ENCODE assay signal across 1 cellular context in genomic region chr12:104407922-104408321, GRCh38.
TF ChIP-seq lines count a peak whose summit lies in the region.

No MANE protein-coding gene starts in this region.

TF ChIP-seq in HCT116, 20 proteins besides CTCF, POLR2A, EP300 and RAD21 (continued from another document):
- TF ChIP-seq, protein P1, sequence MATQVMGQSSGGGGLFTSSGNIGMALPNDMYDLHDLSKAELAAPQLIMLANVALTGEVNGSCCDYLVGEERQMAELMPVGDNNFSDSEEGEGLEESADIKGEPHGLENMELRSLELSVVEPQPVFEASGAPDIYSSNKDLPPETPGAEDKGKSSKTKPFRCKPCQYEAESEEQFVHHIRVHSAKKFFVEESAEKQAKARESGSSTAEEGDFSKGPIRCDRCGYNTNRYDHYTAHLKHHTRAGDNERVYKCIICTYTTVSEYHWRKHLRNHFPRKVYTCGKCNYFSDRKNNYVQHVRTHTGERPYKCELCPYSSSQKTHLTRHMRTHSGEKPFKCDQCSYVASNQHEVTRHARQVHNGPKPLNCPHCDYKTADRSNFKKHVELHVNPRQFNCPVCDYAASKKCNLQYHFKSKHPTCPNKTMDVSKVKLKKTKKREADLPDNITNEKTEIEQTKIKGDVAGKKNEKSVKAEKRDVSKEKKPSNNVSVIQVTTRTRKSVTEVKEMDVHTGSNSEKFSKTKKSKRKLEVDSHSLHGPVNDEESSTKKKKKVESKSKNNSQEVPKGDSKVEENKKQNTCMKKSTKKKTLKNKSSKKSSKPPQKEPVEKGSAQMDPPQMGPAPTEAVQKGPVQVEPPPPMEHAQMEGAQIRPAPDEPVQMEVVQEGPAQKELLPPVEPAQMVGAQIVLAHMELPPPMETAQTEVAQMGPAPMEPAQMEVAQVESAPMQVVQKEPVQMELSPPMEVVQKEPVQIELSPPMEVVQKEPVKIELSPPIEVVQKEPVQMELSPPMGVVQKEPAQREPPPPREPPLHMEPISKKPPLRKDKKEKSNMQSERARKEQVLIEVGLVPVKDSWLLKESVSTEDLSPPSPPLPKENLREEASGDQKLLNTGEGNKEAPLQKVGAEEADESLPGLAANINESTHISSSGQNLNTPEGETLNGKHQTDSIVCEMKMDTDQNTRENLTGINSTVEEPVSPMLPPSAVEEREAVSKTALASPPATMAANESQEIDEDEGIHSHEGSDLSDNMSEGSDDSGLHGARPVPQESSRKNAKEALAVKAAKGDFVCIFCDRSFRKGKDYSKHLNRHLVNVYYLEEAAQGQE (IDR thresholded peaks at IDR 0.05; ENCODE audit: low read depth), result no peak
- TF ChIP-seq POLR2AphosphoS5 (IDR thresholded peaks at IDR 0.05; ENCODE audit: low read depth, low read length) (no peak), FOSL1 (IDR thresholded peaks at IDR 0.05; ENCODE audit: low read depth) (no peak), MAX (IDR thresholded peaks at IDR 0.05) (no peak), CBX3 (IDR thresholded peaks at IDR 0.05; ENCODE audit: low read depth) (no peak), TCF7L2 (IDR thresholded peaks at IDR 0.05; ENCODE audit: borderline replicate concordance, extremely low read depth, insufficient read depth, insufficient read length) (no peak), EZH2 (IDR thresholded peaks at IDR 0.05) (no peak)
